24 cellular contexts compared by ENCODE assay signal in the genomic region with DNA sequence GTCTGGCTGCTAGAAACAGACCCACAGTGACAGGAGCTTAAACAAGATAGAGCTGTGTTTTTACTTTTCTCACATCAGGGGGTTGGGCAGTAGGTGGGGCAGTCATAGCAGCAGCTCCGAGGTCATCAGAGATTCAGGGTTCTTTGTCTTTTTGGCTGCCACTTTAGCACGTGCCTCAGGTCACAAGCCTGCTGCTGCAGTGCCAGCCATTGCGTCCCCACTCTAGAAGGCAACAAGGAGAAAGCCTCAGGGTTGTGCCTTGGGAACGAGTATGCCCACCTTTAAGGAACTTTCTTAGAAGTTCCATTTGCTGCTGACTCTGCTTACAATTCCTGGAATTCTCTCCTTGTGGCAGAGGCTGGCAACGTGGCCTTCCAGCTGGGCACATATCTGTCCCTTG.
DNase-seq lines count a peak whose midpoint lies in the region; ATAC-seq, FAIRE-seq and TF ChIP-seq lines count a peak whose summit lies in the region.
"Had no signal": no experiment of that assay in that cellular context is flagged by ENCODE, and none has a peak within 500 bp of the region (broad histone marks: within the 10 kb centered on the region; RNA-seq: fewer than 3 reads in every experiment).

No MANE protein-coding gene starts in this region.

- H3K4me1 Mint-ChIP-seq in WTC11, result peaks cover 32% of the 10 kb centered on the region
- H3K4me1 Mint-ChIP-seq in activated CD8-positive, alpha-beta memory T cell treated with anti-CD3 and anti-CD28 coated beads, Interleukin-2, amount 10 ng/mL, durations not matched to agents 7 days and 5 days, result no peaks in the 10 kb centered on the region
- H3K4me1 Mint-ChIP-seq in activated T-helper 17 cell treated with anti-CD3 and anti-CD28 coated beads, Interleukin-2, amount 50 U/mL, for 72 hours, result no peaks in the 10 kb centered on the region
- H3K4me1 Mint-ChIP-seq: CD14-positive monocyte; CD4-positive, alpha-beta memory T cell; CD4-positive, CD25-positive, alpha-beta regulatory T cell; CD8-positive, alpha-beta memory T cell had no signal

- no peak overlapping the region for H3K4me3 Mint-ChIP-seq in WTC11
- no peak overlapping the region for H3K4me3 Mint-ChIP-seq in activated CD8-positive, alpha-beta memory T cell treated with anti-CD3 and anti-CD28 coated beads, Interleukin-2, amount 10 ng/mL, durations not matched to agents 7 days and 5 days
- H3K4me3 Mint-ChIP-seq in activated T-helper 17 cell treated with anti-CD3 and anti-CD28 coated beads, Interleukin-2, amount 50 U/mL, for 72 hours, result no peak overlapping the region
- H3K4me3 Mint-ChIP-seq: CD14-positive monocyte; CD4-positive, alpha-beta memory T cell; CD4-positive, CD25-positive, alpha-beta regulatory T cell; CD8-positive, alpha-beta memory T cell had no signal

- no peak overlapping the region for H3K27ac Mint-ChIP-seq in WTC11
- no peak overlapping the region for H3K27ac Mint-ChIP-seq in activated CD8-positive, alpha-beta memory T cell treated with anti-CD3 and anti-CD28 coated beads, Interleukin-2, amount 10 ng/mL, durations not matched to agents 7 days and 5 days
- H3K27ac Mint-ChIP-seq in activated T-helper 17 cell treated with anti-CD3 and anti-CD28 coated beads, Interleukin-2, amount 50 U/mL, for 72 hours, result no peak overlapping the region
- H3K27ac Mint-ChIP-seq: CD4-positive, alpha-beta memory T cell; CD4-positive, CD25-positive, alpha-beta regulatory T cell; CD8-positive, alpha-beta memory T cell had no signal

- no peak overlapping the region for H3K18ac ChIP-seq in H1 (ENCODE audit: extremely low read depth, low read length)

- 0% methylated on average over 5 of the region's 5 CpGs for WGBS in K562 (ENCODE audit: insufficient coverage, low coverage, missing lambda C conversion rate)
- WGBS in H1 (ENCODE audit: extremely low coverage in 1 of 2, insufficient coverage in 1 of 2, insufficient read length in 1 of 2, insufficient replicate concordance in 2 of 2, low coverage in 1 of 2, low lambda C conversion rate in 2 of 2, missing lambda C conversion rate in 1 of 2), 2 experiments, result 95% methylated on average over 5 of the region's 5 CpGs; no CpG with 5 or more reads in 1 of the 2 experiments
- WGBS in spleen, 5 donors, result 75 to 85% (median 78%) methylated on average over 5 of the region's 5 CpGs

- H3K27me3 Mint-ChIP-seq in WTC11 (ENCODE audit: low read depth), result no peaks in the 10 kb centered on the region
- no peaks in the 10 kb centered on the region for H3K27me3 Mint-ChIP-seq in activated CD8-positive, alpha-beta memory T cell treated with anti-CD3 and anti-CD28 coated beads, Interleukin-2, amount 10 ng/mL, durations not matched to agents 7 days and 5 days
- H3K27me3 Mint-ChIP-seq in activated T-helper 17 cell treated with anti-CD3 and anti-CD28 coated beads, Interleukin-2, amount 50 U/mL, for 72 hours, result peaks cover 7% of the 10 kb centered on the region
- H3K27me3 Mint-ChIP-seq: CD4-positive, CD25-positive, alpha-beta regulatory T cell had no signal

- TF ChIP-seq CTCF in WTC11 (IDR thresholded peaks at IDR 0.05) (no peak), K562 (IDR thresholded peaks at IDR 0.05 in 2 of 3, conservative IDR thresholded peaks at IDR 0.05 in 1 of 3; ENCODE audit: insufficient read depth in 2 of 3, low read depth in 1 of 3, low read length in 3 of 3) (no peak), H1 (IDR thresholded peaks at IDR 0.05; ENCODE audit: control extremely low read depth in 1 of 3, insufficient read depth in 1 of 3, low read depth in 1 of 3, low read length in 3 of 3) (no peak), spleen (IDR thresholded peaks at IDR 0.05 in 8 of 11, conservative IDR thresholded peaks at IDR 0.05 in 3 of 11) (no peak)

- no peaks in the 10 kb centered on the region for H3K36me3 ChIP-seq in K562 (ENCODE audit: control insufficient read depth, insufficient read depth, low read length)
- no peaks in the 10 kb centered on the region; a peak in 1 of 8 replicates for H3K36me3 ChIP-seq in H1 (ENCODE audit: control insufficient read depth in 2 of 4, insufficient read depth in 4 of 4, low read length in 3 of 4)
- H3K36me3 ChIP-seq in spleen, result no peaks in the 10 kb centered on the region
- H3K36me3 ChIP-seq: BE2C, BLaER1 had no signal

- no peak overlapping the region for H3K4ac ChIP-seq in H1 (replicated peaks; ENCODE audit: insufficient read length, low read depth, low read length)

- H3K23me2 ChIP-seq in H1 (ENCODE audit: low read depth, low read length), result no peaks in the 10 kb centered on the region

- H4K20me1 ChIP-seq in K562 (replicated peaks; ENCODE audit: control insufficient read depth, insufficient read depth, low read length) (no peaks in the 10 kb centered on the region; the same call in 1 of the 2 replicates), H1 (replicated peaks in 1 of 2; ENCODE audit: control insufficient read depth in 1 of 2, insufficient read depth in 2 of 2, low read length in 2 of 2) (no peaks in the 10 kb centered on the region)
- H4K20me1 ChIP-seq: BLaER1 had no signal

- no peak overlapping the region for H2AK5ac ChIP-seq in H1 (ENCODE audit: low read depth, low read length)

- intact Hi-C loops in K562 (cut with micrococcal nuclease) (no loop called here), spleen (cut with DNase I; ENCODE audit: low total_unique reads) (no loop called here)

- no peaks in the 10 kb centered on the region for H3K79me1 ChIP-seq in H1 (ENCODE audit: low read depth, low read length)

- TF ChIP-seq EP300 in K562 (IDR thresholded peaks at IDR 0.05; ENCODE audit: low read length), result no peak
- TF ChIP-seq EP300 in H1 (IDR thresholded peaks at IDR 0.05; ENCODE audit: borderline replicate concordance in 1 of 2, low read depth in 2 of 2, low read length in 2 of 2), result no peak

- H3K9me3 ChIP-seq in K562 (replicated peaks; ENCODE audit: control insufficient read depth, insufficient read depth, low read depth, low read length) (no peaks in the 10 kb centered on the region), H1 (ENCODE audit: insufficient read depth in 2 of 2, low read depth in 1 of 2, low read length in 1 of 2) (peaks cover 15 to 17% of the 10 kb centered on the region in 2 experiments), spleen (peaks cover 0 to 29% (median 15%) of the 10 kb centered on the region in 8 donors)

- no peak for TF ChIP-seq RAD21 in K562 (CRISPR knock-in tag; conservative IDR thresholded peaks at IDR 0.05 in 1 of 2, IDR thresholded peaks at IDR 0.05 in 1 of 2)
- TF ChIP-seq RAD21 in H1 (IDR thresholded peaks at IDR 0.05 in 1 of 2, conservative IDR thresholded peaks at IDR 0.05 in 1 of 2; ENCODE audit: low read depth in 2 of 2, low read length in 2 of 2), result no peak

- H3K4me2 ChIP-seq in K562 (ENCODE audit: insufficient read depth, low read length) (no peak overlapping the region), H1 (ENCODE audit: insufficient read depth in 1 of 2, low read depth in 2 of 2, low read length in 2 of 2) (no peak overlapping the region)
- H3K4me2 ChIP-seq: BLaER1 had no signal

- H2BK20ac ChIP-seq in H1 (ENCODE audit: low read length), result no peak overlapping the region

- H3K56ac ChIP-seq in H1 (replicated peaks; ENCODE audit: insufficient read length, low read depth, low read length), result no peak overlapping the region

- H3K27me3 ChIP-seq in K562 (ENCODE audit: control insufficient read depth in 2 of 2, insufficient read depth in 2 of 2, low read length in 2 of 2) (peaks cover 16 to 30% of the 10 kb centered on the region in 2 experiments), H1 (replicated peaks in 1 of 4; ENCODE audit: control insufficient read depth in 3 of 4, extremely low read depth in 1 of 4, insufficient read depth in 3 of 4, low read length in 3 of 4) (no peaks in the 10 kb centered on the region), spleen (replicated peaks in 1 of 7) (no peaks in the 10 kb centered on the region)
- H3K27me3 ChIP-seq: BE2C, BLaER1 had no signal

- H3K27ac ChIP-seq in K562 (ENCODE audit: extremely low read depth, low read depth, low read length) (no peak overlapping the region), H1 (ENCODE audit: low read depth, low read length) (no peak overlapping the region), spleen (peak overlapping the region in 4 of 8 donors; percentile 27 to 51 (median 29))
- H3K27ac ChIP-seq: BLaER1 had no signal

- no peak overlapping the region for H4K5ac ChIP-seq in H1 (ENCODE audit: insufficient read length, low read depth, low read length)

- POLR2A ChIA-PET in WTC11 (lab: Charles Lee), result no interaction called here
- POLR2A ChIA-PET in K562 (lab: Yijun Ruan, JAX), result no interaction called here
- POLR2A ChIA-PET in H1 (lab: Charles Lee; ENCODE audit: partially characterized antibody), result interaction anchor here (1.2 to 1.4 kb wide), 2 partner anchors 15 to 19 kb away, joined by 4 to 6 read pairs; no protein-coding TSS in a partner anchor

- FAIRE-seq in K562 (lab: Jason Lieb, UNC), result no peak
- no peak for FAIRE-seq in H1 (lab: Jason Lieb, UNC)
- FAIRE-seq: A204.1, D721Med, G401.6, GM12891, GM19239 had no signal

- no peak overlapping the region for H3K14ac ChIP-seq in H1 (ENCODE audit: insufficient read length)

- H2BK15ac ChIP-seq in H1 (ENCODE audit: low read length), result no peak overlapping the region

- TF ChIP-seq POLR2A in K562 (conservative IDR thresholded peaks at IDR 0.05) (no peak), H1 (IDR thresholded peaks at IDR 0.05; ENCODE audit: control extremely low read depth in 1 of 2, low read depth in 2 of 2, low read length in 2 of 2) (no peak), spleen (IDR thresholded peaks at IDR 0.05) (no peak)

- no peak overlapping the region for H4K8ac ChIP-seq in H1 (ENCODE audit: extremely low read depth, insufficient read depth, low read length)

- H3K4me1 ChIP-seq in K562 (replicated peaks in 1 of 2; ENCODE audit: control insufficient read depth in 2 of 2, insufficient read depth in 2 of 2, low read length in 2 of 2) (no peaks in the 10 kb centered on the region), H1 (replicated peaks in 1 of 4; ENCODE audit: control insufficient read depth in 3 of 4, insufficient read depth in 4 of 4, low read length in 3 of 4) (peaks cover 0 to 5% (median 2%) of the 10 kb centered on the region in 4 experiments; a peak in 2 of 7 replicates), spleen (peaks cover 0 to 7% (median 0%) of the 10 kb centered on the region in 6 donors)
- H3K4me1 ChIP-seq: BE2C, BLaER1 had no signal

- ATAC-seq in WTC11 (no peak), K562 (no peak), left lobe of liver (no peak)
- ATAC-seq in activated CD8-positive, alpha-beta memory T cell treated with anti-CD3 and anti-CD28 coated beads, Interleukin-2, amount 10 ng/mL, durations not matched to agents 7 days and 5 days, result no peak
- no peak for ATAC-seq in activated T-helper 17 cell treated with anti-CD3 and anti-CD28 coated beads, Interleukin-2, amount 50 U/mL, for 72 hours (replicated peaks)

- no peak overlapping the region for H2BK120ac ChIP-seq in H1 (replicated peaks; ENCODE audit: low read depth, low read length)

- no peak overlapping the region for H4K91ac ChIP-seq in H1 (replicated peaks; ENCODE audit: insufficient read length, low read length)

- no peak overlapping the region for H3K9ac ChIP-seq in K562 (ENCODE audit: insufficient read depth in 1 of 2, low read depth in 2 of 2, low read length in 2 of 2)
- no peak overlapping the region for H3K9ac ChIP-seq in H1 (replicated peaks in 1 of 4; ENCODE audit: extremely low read depth in 1 of 4, low read depth in 3 of 4, low read length in 3 of 4)
- H3K9ac ChIP-seq: BLaER1 had no signal

- no peak overlapping the region for H3K23ac ChIP-seq in H1 (ENCODE audit: insufficient read length)

- H3K9me1 ChIP-seq in K562 (ENCODE audit: control insufficient read depth, insufficient read depth, low read length), result no peaks in the 10 kb centered on the region

- CTCF ChIA-PET in WTC11 (lab: Charles Lee) (interaction anchor here (0.9 to 1.3 kb wide), 2 partner anchors 22 to 27 kb away, joined by 3 to 4 read pairs; no protein-coding TSS in a partner anchor), K562 (lab: Yijun Ruan, JAX; ENCODE audit: low intra/inter-chr PET ratio) (no interaction called here), H1 (lab: Charles Lee; ENCODE audit: partially characterized antibody) (no interaction called here)
- CTCF ChIA-PET in activated CD8-positive, alpha-beta memory T cell treated with anti-CD3 and anti-CD28 coated beads, Interleukin-2, amount 10 ng/mL, durations not matched to agents 7 days and 5 days (lab: Charles Lee), result no interaction called here

- H3K79me2 ChIP-seq in K562 (ENCODE audit: control insufficient read depth, insufficient read depth, low read length) (no peaks in the 10 kb centered on the region), H1 (ENCODE audit: control insufficient read depth in 1 of 2, insufficient read depth in 2 of 2, low read length in 2 of 2) (no peaks in the 10 kb centered on the region)

- H2AFZ ChIP-seq in K562 (ENCODE audit: low read depth, low read length) (no peak overlapping the region), H1 (ENCODE audit: low read length) (no peak overlapping the region)

- H3K36me3 Mint-ChIP-seq in WTC11, result peaks cover 46% of the 10 kb centered on the region
- H3K36me3 Mint-ChIP-seq in activated CD8-positive, alpha-beta memory T cell treated with anti-CD3 and anti-CD28 coated beads, Interleukin-2, amount 10 ng/mL, durations not matched to agents 7 days and 5 days, result no peaks in the 10 kb centered on the region
- no peaks in the 10 kb centered on the region for H3K36me3 Mint-ChIP-seq in activated T-helper 17 cell treated with anti-CD3 and anti-CD28 coated beads, Interleukin-2, amount 50 U/mL, for 72 hours (ENCODE audit: low read depth)
- H3K36me3 Mint-ChIP-seq: CD14-positive monocyte; CD4-positive, alpha-beta memory T cell; CD4-positive, CD25-positive, alpha-beta regulatory T cell; CD8-positive, alpha-beta memory T cell had no signal

- no peak overlapping the region for H2BK12ac ChIP-seq in H1 (ENCODE audit: low read depth, low read length)

- in situ Hi-C loops in K562 (cut with MboI), result no loop called here

- BruUV-seq in K562 (replicated peaks; lab: Mats Ljungman, UMichigan), result no TSS peak

- peaks cover 45% of the 10 kb centered on the region for H3K9me3 Mint-ChIP-seq in WTC11
- H3K9me3 Mint-ChIP-seq in activated CD8-positive, alpha-beta memory T cell treated with anti-CD3 and anti-CD28 coated beads, Interleukin-2, amount 10 ng/mL, durations not matched to agents 7 days and 5 days (ENCODE audit: low read depth), result peaks cover 4% of the 10 kb centered on the region
- peaks cover 7% of the 10 kb centered on the region for H3K9me3 Mint-ChIP-seq in activated T-helper 17 cell treated with anti-CD3 and anti-CD28 coated beads, Interleukin-2, amount 50 U/mL, for 72 hours

- peak overlapping the region; percentile 27; the same call in 1 of the 2 replicates for H2BK5ac ChIP-seq in H1 (ENCODE audit: low read depth, low read length)

- DNase-seq in WTC11 (ENCODE audit: low spot score), result no peak
- DNase-seq in K562 (ENCODE audit: extremely low read depth in 1 of 4, low spot score in 3 of 4), result no peak
- DNase-seq in H1 (ENCODE audit: low read depth in 1 of 2, low spot score in 2 of 2), result no peak
- peak; percentile 34 for DNase-seq in spleen
- DNase-seq in left lobe of liver (ENCODE audit: low spot score), result no peak
- no peak for DNase-seq in activated CD8-positive, alpha-beta memory T cell treated with anti-CD3 and anti-CD28 coated beads, Interleukin-2, amount 10 ng/mL, durations not matched to agents 7 days and 5 days
- DNase-seq: 8988T; ACHN; BE2C; C1 segment of cervical spinal cord; Calu3; CD4-positive, alpha-beta memory T cell; CD4-positive, CD25-positive, alpha-beta regulatory T cell; CD8-positive, alpha-beta memory T cell; COR-L47; GF-D8 had no signal

- H3K4me3 ChIP-seq in K562, result no peak overlapping the region
- no peak overlapping the region for H3K4me3 ChIP-seq in H1 (ENCODE audit: extremely low read depth in 1 of 4, insufficient read depth in 2 of 4, low read depth in 3 of 4, low read length in 4 of 4)
- no peak overlapping the region for H3K4me3 ChIP-seq in spleen
- H3K4me3 ChIP-seq: BLaER1 had no signal
